Comparison of ENCODE assay signal across 35 cellular contexts in the genomic region with DNA sequence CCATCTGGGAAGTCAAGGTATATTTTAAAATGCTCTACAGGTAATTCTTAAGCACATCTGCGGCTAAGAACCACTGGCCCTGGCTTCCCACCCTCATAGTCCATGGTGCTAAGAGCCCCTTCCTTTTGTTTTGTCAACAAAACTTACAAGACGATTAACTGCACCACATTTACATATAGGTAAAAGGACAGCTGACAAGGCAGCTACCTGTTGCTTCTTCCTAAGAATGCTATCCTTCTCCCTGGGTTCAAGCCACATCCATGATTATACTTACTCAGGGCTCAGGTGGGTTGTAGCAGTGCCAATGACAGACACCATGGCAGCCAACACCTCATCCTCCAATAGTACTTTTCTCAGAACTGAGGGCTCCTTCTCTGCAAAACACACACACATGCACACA.
"Had no signal": no experiment of that assay in that cellular context is flagged by ENCODE, and none has a peak within 500 bp of the region (broad histone marks: within the 10 kb centered on the region; RNA-seq: fewer than 3 reads in every experiment).

No MANE protein-coding gene starts in this region.

- H3K9me3 ChIP-seq: gastrocnemius medialis, heart left ventricle had no signal

- H3K4me1 Mint-ChIP-seq: activated B cell treated with CpG ODN at 0.5 μM for 24 hours; activated CD4-positive, alpha-beta memory T cell treated with anti-CD3 and anti-CD28 coated beads, Interleukin-2, amount 10 ng/mL, durations not matched to agents 7 days and 5 days; activated CD4-positive, alpha-beta T cell treated with anti-CD3 and anti-CD28 coated beads for 36 hours; activated CD4-positive, alpha-beta T cell treated with anti-CD3 and anti-CD28 coated beads, Interleukin-2, amount 10 ng/mL, durations not matched to agents 7 days and 5 days; central memory CD8-positive, alpha-beta T cell; endodermal cell; T-cell had no signal

- H3K4me3 ChIP-seq: coronary artery, dorsolateral prefrontal cortex, gastrocnemius medialis, heart left ventricle, hepatocyte had no signal

- H3K27me3 Mint-ChIP-seq: activated B cell treated with CpG ODN at 0.5 μM for 24 hours; activated CD4-positive, alpha-beta memory T cell treated with anti-CD3 and anti-CD28 coated beads, Interleukin-2, amount 10 ng/mL, durations not matched to agents 7 days and 5 days; activated CD4-positive, alpha-beta T cell treated with anti-CD3 and anti-CD28 coated beads for 36 hours; activated CD4-positive, alpha-beta T cell treated with anti-CD3 and anti-CD28 coated beads, Interleukin-2, amount 10 ng/mL, durations not matched to agents 7 days and 5 days; activated naive CD8-positive, alpha-beta T cell; central memory CD8-positive, alpha-beta T cell; dendritic cell treated with granulocyte-macrophage colony-stimulating factor and Interleukin-4, amounts not matched to agents 40 ng/mL and 50 ng/mL, for 4 days; T-cell had no signal

- H3K4me3 Mint-ChIP-seq: activated B cell treated with CpG ODN at 0.5 μM for 24 hours; activated CD4-positive, alpha-beta memory T cell treated with anti-CD3 and anti-CD28 coated beads, Interleukin-2, amount 10 ng/mL, durations not matched to agents 7 days and 5 days; activated CD4-positive, alpha-beta T cell treated with anti-CD3 and anti-CD28 coated beads for 36 hours; activated CD4-positive, alpha-beta T cell treated with anti-CD3 and anti-CD28 coated beads, Interleukin-2, amount 10 ng/mL, durations not matched to agents 7 days and 5 days; activated naive CD8-positive, alpha-beta T cell; activated T-helper 1 cell treated with anti-CD3 and anti-CD28 coated beads, Interleukin-12 subunit alpha, Interleukin-12 subunit beta, Interleukin-2, Interleukin-4 antibody, amounts not matched to agents 30 ng/mL and 10 ng/mL and 1 ng/mL, durations not matched to agents 14 hours and 24 hours and 36 hours; central memory CD8-positive, alpha-beta T cell; dendritic cell treated with granulocyte-macrophage colony-stimulating factor and Interleukin-4, amounts not matched to agents 40 ng/mL and 50 ng/mL, for 4 days; endodermal cell; T-cell; T-helper 1 cell treated with Interleukin-12 subunit alpha and Interleukin-12 subunit beta and Interleukin-4 antibody, amounts not matched to agents 30 μg/mL and 1 μg/mL, for 36 hours; T-helper 2 cell treated with Interferon-gamma antibody and Interleukin-4, amounts not matched to agents 5 μg/mL and 100 μg/mL, for 36 hours had no signal

- H3K79me2 ChIP-seq: hepatocyte had no signal

- FAIRE-seq: astrocyte, bronchial epithelial cell had no signal

- DNase-seq: activated B cell treated with CpG ODN at 0.5 μM for 24 hours; activated CD4-positive, alpha-beta memory T cell treated with anti-CD3 and anti-CD28 coated beads, Interleukin-2, amount 10 ng/mL, durations not matched to agents 7 days and 5 days; activated CD4-positive, alpha-beta T cell treated with anti-CD3 and anti-CD28 coated beads for 36 hours; activated CD4-positive, alpha-beta T cell treated with anti-CD3 and anti-CD28 coated beads, Interleukin-2, amount 10 ng/mL, durations not matched to agents 7 days and 5 days; activated CD4-positive, alpha-beta T cell treated with anti-CD3 and anti-CD28 coated beads, Interleukin-2, amount 50 U/mL, for 4 hours; activated CD8-positive, alpha-beta memory T cell treated with anti-CD3 and anti-CD28 coated beads, Interleukin-2, amount 50 U/mL, for 48 hours; activated effector memory CD4-positive, alpha-beta T cell treated with anti-CD3 and anti-CD28 coated beads, Interleukin-2, amount 50 U/mL, for 16 hours; activated naive CD4-positive, alpha-beta T cell treated with anti-CD3 and anti-CD28 coated beads, Interleukin-2, amount 50 U/mL, for 16 hours; activated T-cell treated with anti-CD3 and anti-CD28 coated beads, Interleukin-2, amount 50 U/mL, for 48 hours; amniotic stem cell; anterior cingulate cortex; brain microvascular endothelial cell; dorsolateral prefrontal cortex; effector memory CD4-positive, alpha-beta T cell; endodermal cell; foreskin keratinocyte; gastrocnemius medialis; glutamatergic neuron; T-cell; T1000; WERI-Rb-1 had no signal

- H3K27ac ChIP-seq: brain microvascular endothelial cell, coronary artery, foreskin keratinocyte, gastrocnemius medialis, hepatocyte, WERI-Rb-1 had no signal

- H3K4me2 ChIP-seq: hepatocyte had no signal

- H3K27me3 ChIP-seq: brain microvascular endothelial cell, dorsolateral prefrontal cortex, foreskin keratinocyte, gastrocnemius medialis, heart left ventricle, hepatocyte had no signal

- H3K9me3 Mint-ChIP-seq: activated B cell treated with CpG ODN at 0.5 μM for 24 hours; activated CD4-positive, alpha-beta memory T cell treated with anti-CD3 and anti-CD28 coated beads, Interleukin-2, amount 10 ng/mL, durations not matched to agents 7 days and 5 days; activated CD4-positive, alpha-beta T cell treated with anti-CD3 and anti-CD28 coated beads, Interleukin-2, amount 10 ng/mL, durations not matched to agents 7 days and 5 days; activated T-helper 1 cell treated with anti-CD3 and anti-CD28 coated beads, Interleukin-12 subunit alpha, Interleukin-12 subunit beta, Interleukin-2, Interleukin-4 antibody, amounts not matched to agents 30 ng/mL and 10 ng/mL and 1 ng/mL, durations not matched to agents 14 hours and 24 hours and 36 hours; activated T-helper 2 cell treated with anti-CD3 and anti-CD28 coated beads, Interferon-gamma antibody, Interleukin-2, Interleukin-4, amounts not matched to agents 10 μg/mL and 5 μg/mL and 100 μg/mL, durations not matched to agents 14 hours and 24 hours and 36 hours; central memory CD8-positive, alpha-beta T cell; dendritic cell treated with granulocyte-macrophage colony-stimulating factor and Interleukin-4, amounts not matched to agents 40 ng/mL and 50 ng/mL, for 4 days; endodermal cell; T-cell; T-helper 1 cell treated with Interleukin-12 subunit alpha and Interleukin-12 subunit beta and Interleukin-4 antibody, amounts not matched to agents 30 μg/mL and 1 μg/mL, for 36 hours; T-helper 2 cell treated with Interferon-gamma antibody and Interleukin-4, amounts not matched to agents 5 μg/mL and 100 μg/mL, for 36 hours had no signal

- H3K27ac Mint-ChIP-seq: activated B cell treated with CpG ODN at 0.5 μM for 24 hours; activated CD4-positive, alpha-beta memory T cell treated with anti-CD3 and anti-CD28 coated beads, Interleukin-2, amount 10 ng/mL, durations not matched to agents 7 days and 5 days; activated CD4-positive, alpha-beta T cell treated with anti-CD3 and anti-CD28 coated beads for 36 hours; activated CD4-positive, alpha-beta T cell treated with anti-CD3 and anti-CD28 coated beads, Interleukin-2, amount 10 ng/mL, durations not matched to agents 7 days and 5 days; activated naive CD8-positive, alpha-beta T cell; activated T-helper 1 cell treated with anti-CD3 and anti-CD28 coated beads, Interleukin-12 subunit alpha, Interleukin-12 subunit beta, Interleukin-2, Interleukin-4 antibody, amounts not matched to agents 30 ng/mL and 10 ng/mL and 1 ng/mL, durations not matched to agents 14 hours and 24 hours and 36 hours; activated T-helper 2 cell treated with anti-CD3 and anti-CD28 coated beads, Interferon-gamma antibody, Interleukin-2, Interleukin-4, amounts not matched to agents 10 μg/mL and 5 μg/mL and 100 μg/mL, durations not matched to agents 14 hours and 24 hours and 36 hours; dendritic cell treated with granulocyte-macrophage colony-stimulating factor and Interleukin-4, amounts not matched to agents 40 ng/mL and 50 ng/mL, for 4 days; endodermal cell; T-cell; T-helper 1 cell treated with Interleukin-12 subunit alpha and Interleukin-12 subunit beta and Interleukin-4 antibody, amounts not matched to agents 30 μg/mL and 1 μg/mL, for 36 hours; T-helper 2 cell treated with Interferon-gamma antibody and Interleukin-4, amounts not matched to agents 5 μg/mL and 100 μg/mL, for 36 hours had no signal

- ATAC-seq: activated CD4-positive, alpha-beta T cell treated with anti-CD3 and anti-CD28 coated beads for 36 hours; activated CD4-positive, CD25-positive, alpha-beta regulatory T cell treated with anti-CD3 and anti-CD28 coated beads, Interleukin-2, amount 50 U/mL, for 24 hours; esophagus mucosa; foreskin keratinocyte; gastrocnemius medialis; heart left ventricle; T-cell had no signal

- H2AFZ ChIP-seq: hepatocyte had no signal
